Comparison of ENCODE assay signal across 11 cellular contexts in the genomic region with DNA sequence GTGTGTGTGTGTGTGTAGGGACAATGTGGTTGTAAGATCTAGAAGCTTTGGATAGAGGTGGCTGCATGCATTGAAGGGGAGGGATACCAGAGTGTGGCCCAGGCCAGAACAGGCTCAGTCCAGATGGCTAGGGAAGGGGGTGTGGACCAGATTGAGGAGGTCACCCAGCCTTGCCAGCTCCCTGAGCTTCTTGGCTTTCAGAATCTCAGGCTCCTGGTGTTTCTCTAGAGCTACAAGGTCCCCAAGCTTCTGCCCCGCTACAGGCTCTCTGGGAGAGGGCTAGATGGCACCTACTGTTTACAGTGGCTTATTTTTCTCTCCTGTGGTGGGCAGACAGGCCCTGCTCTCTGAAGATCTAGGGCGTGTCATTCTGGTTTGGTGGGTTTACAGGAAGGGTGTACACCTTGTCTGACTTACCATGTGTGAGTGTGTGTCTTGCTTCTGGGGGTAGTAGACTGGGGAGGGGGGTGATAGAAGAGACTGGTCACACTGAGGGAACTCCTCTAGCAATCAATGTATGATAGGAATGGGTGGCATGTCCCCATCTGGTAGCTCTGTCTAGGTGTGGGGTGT. TPM values are rescaled to one million over a fixed set of nuclear protein-coding genes. Genes with fewer than 3 reads are reported as not detected.
A peak's percentile ranks its signal among the peaks of the same experiment; 100 is the strongest.
DNase-seq lines count a peak whose midpoint lies in the region; TF ChIP-seq lines count a peak whose summit lies in the region.
"Had no signal": no experiment of that assay in that cellular context is flagged by ENCODE, and none has a peak within 500 bp of the region (broad histone marks: within the 10 kb centered on the region; RNA-seq: fewer than 3 reads in every experiment).

No MANE protein-coding gene starts in this region.

- TF ChIP-seq EP300 in esophagus muscularis mucosa (IDR thresholded peaks at IDR 0.05) = no peak

- TF ChIP-seq CTCF in PC-9 (conservative IDR thresholded peaks at IDR 0.05) = no peak
- TF ChIP-seq CTCF in esophagus muscularis mucosa (IDR thresholded peaks at IDR 0.05) = no peak
- TF ChIP-seq CTCF in HFFc6 (IDR thresholded peaks at IDR 0.05) = no peak

- H3K27me3 Mint-ChIP-seq in HFFc6 (ENCODE audit: insufficient read depth) = no peaks in the 10 kb centered on the region; the same call in none of the 2 replicates

- H3K9me3 ChIP-seq in PC-9 (ENCODE audit: insufficient read depth, low read depth) = no peaks in the 10 kb centered on the region
- no peaks in the 10 kb centered on the region for H3K9me3 ChIP-seq in esophagus muscularis mucosa

- H3K4me1 Mint-ChIP-seq in HFFc6 (ENCODE audit: low read depth) = peaks cover 5% of the 10 kb centered on the region

- H3K27ac Mint-ChIP-seq in HFFc6 = no peak overlapping the region

- H3K27ac ChIP-seq in PC-9 (peak overlapping the region; percentile 76), esophagus muscularis mucosa (replicated peaks in 1 of 4) (peak overlapping the region; percentile 94 to 98 (median 96)), rectal smooth muscle tissue (ENCODE audit: low read depth, low read length) (no peak overlapping the region)

- peak overlapping the region; percentile 89 for H3K4me2 ChIP-seq in PC-9

- POLR2A ChIA-PET in PC-9 (lab: Charles Lee; ENCODE audit: unreplicated experiment) = interaction anchor here (0.7 kb wide), 1 partner anchor 160 kb away, joined by 3 read pairs; no protein-coding TSS in a partner anchor

- H3K4me3 Mint-ChIP-seq in HFFc6 = no peak overlapping the region

- H3K4me1 ChIP-seq in PC-9 (replicated peaks; ENCODE audit: insufficient read depth) (peaks cover 92% of the 10 kb centered on the region), esophagus muscularis mucosa (peaks cover 83 to 93% (median 86%) of the 10 kb centered on the region in 4 donors), rectal smooth muscle tissue (ENCODE audit: control insufficient read depth, insufficient read depth, low read length) (peaks cover 32% of the 10 kb centered on the region)

- no TSS peak for BruUV-seq in PC-9 (replicated peaks; lab: Mats Ljungman, UMichigan)

- no peak for TF ChIP-seq POLR2A in esophagus muscularis mucosa (IDR thresholded peaks at IDR 0.05; ENCODE audit: low read depth)

- peaks cover 61% of the 10 kb centered on the region for H3F3A ChIP-seq in PC-9 (ENCODE audit: insufficient read depth, low read depth)

- no peaks in the 10 kb centered on the region for H3K79me2 ChIP-seq in PC-9 (ENCODE audit: low read depth)

- no peaks in the 10 kb centered on the region for H3K36me3 Mint-ChIP-seq in HFFc6 (ENCODE audit: low read depth)

- 63% methylated on average over 2 of the region's 2 CpGs for WGBS in esophagus muscularis mucosa

- no peaks in the 10 kb centered on the region for H3K9me3 Mint-ChIP-seq in HFFc6

- H3K4me3 ChIP-seq in PC-9 (peak overlapping the region; percentile 60), esophagus muscularis mucosa (peak overlapping the region; percentile 55 to 69 (median 56)), rectal smooth muscle tissue (ENCODE audit: low read length) (peak overlapping the region; percentile 69)

- H4K20me1 ChIP-seq in PC-9 (ENCODE audit: insufficient read depth) = no peaks in the 10 kb centered on the region

- in situ Hi-C loops in G401 (cut with HindIII; ENCODE audit: low sequenced_read_pairs) = loop anchor here (25.0 kb wide), 1 partner anchor 248 kb away; a partner anchor contains a TSS

- intact Hi-C loops in PC-9 (cut with micrococcal nuclease; ENCODE audit: unreplicated experiment) = loop anchor here (2.0 to 10.0 kb wide), 3 partner anchors 31 to 285 kb away; a partner anchor contains a TSS
- intact Hi-C loops in esophagus muscularis mucosa (cut with DNase I) = loop anchor here (10.0 kb wide), 1 partner anchor 105 kb away; a partner anchor contains a TSS

- peak; percentile 89 for DNase-seq in G401 (ENCODE audit: low spot score)
- no peak for DNase-seq in PC-9
- no peak for DNase-seq in esophagus muscularis mucosa (ENCODE audit: extremely low spot score)
- DNase-seq in HT-29 (ENCODE audit: low spot score) = no peak
- no peak for DNase-seq in middle frontal gyrus (ENCODE audit: extremely low spot score, low spot score)
- no peak for DNase-seq in HFFc6
- no peak for DNase-seq in NCI-H82 treated with DMSO at 0.1 percent for 48 hours (lab: John Stamatoyannopoulos, UW; ENCODE audit: unreplicated experiment)
- DNase-seq: DMS79 treated with DMSO at 0.1 percent for 48 hours, NCI-H2029 treated with DMSO at 0.1 percent for 48 hours had no signal

- no peak overlapping the region for H3K9ac ChIP-seq in rectal smooth muscle tissue (ENCODE audit: low read length)

- CTCF ChIA-PET in PC-9 (lab: Charles Lee) = interaction anchor here (0.6 kb wide), 1 partner anchor 21 kb away, joined by 3 read pairs; no protein-coding TSS in a partner anchor

- H3K27me3 ChIP-seq in PC-9 (ENCODE audit: insufficient read depth, low read depth) (no peaks in the 10 kb centered on the region), esophagus muscularis mucosa (no peaks in the 10 kb centered on the region), rectal smooth muscle tissue (ENCODE audit: control insufficient read depth, insufficient read depth, low read length) (no peaks in the 10 kb centered on the region)

- H3K36me3 ChIP-seq in PC-9 (ENCODE audit: low read depth) (no peaks in the 10 kb centered on the region), esophagus muscularis mucosa (no peaks in the 10 kb centered on the region), rectal smooth muscle tissue (ENCODE audit: control insufficient read depth, insufficient read depth, low read length) (no peaks in the 10 kb centered on the region)

- no peak overlapping the region for H2AFZ ChIP-seq in PC-9

- H3K9me2 ChIP-seq in PC-9 (ENCODE audit: insufficient read depth) = no peaks in the 10 kb centered on the region

RNA-seq across cellular contexts. Expression of a gene that starts 1.0 kb away (rescaled TPM):
- 9.5 and 11.8 TPM in 2 replicates for total RNA-seq in G401 (2014; rRNA removed; shearing (Covaris generic))
- 21.5 and 21.8 TPM in 2 replicates for total RNA-seq in PC-9 (2021)
- 10 to 100 TPM; 26.2 to 53.5 (median 52.2) TPM for total RNA-seq in esophagus muscularis mucosa
- 40.0 and 44.5 TPM in 2 replicates for total RNA-seq in HT-29 (2014; rRNA removed; shearing (Covaris generic))
- 10 to 100 TPM; 27.1 to 32.2 (median 28.8) TPM for total RNA-seq in HFFc6 (2021; fragmentation: NEBNext Ultra II Directional; extraction: Animal tissue kit (Norgen Biotek cat#: 25700))

RNA-seq across cellular contexts. Expression of a gene that starts 22.3 kb away (rescaled TPM):
- total RNA-seq in G401 (2014; rRNA removed; shearing (Covaris generic)) = 34.1 and 53.5 TPM in 2 replicates
- 37.8 and 44.9 TPM in 2 replicates for total RNA-seq in PC-9 (2021)
- under 1 TPM; 0.32 to 0.83 (median 0.44) TPM for total RNA-seq in esophagus muscularis mucosa
- 36.2 and 39.8 TPM in 2 replicates for total RNA-seq in HT-29 (2014; rRNA removed; shearing (Covaris generic))
- total RNA-seq in HFFc6 (2021; fragmentation: NEBNext Ultra II Directional; extraction: Animal tissue kit (Norgen Biotek cat#: 25700)) = 10 to 100 TPM; 16.9 to 36.0 (median 31.5) TPM

RNA-seq across cellular contexts. Expression of a gene that starts 54.5 kb away (rescaled TPM):
- total RNA-seq in G401 (2014; rRNA removed; shearing (Covaris generic)) = not detected in 2 replicates
- not detected in 2 replicates for total RNA-seq in PC-9 (2021)
- total RNA-seq in esophagus muscularis mucosa = under 1 TPM in 2 of 4 donors, not detected in 2; 0.40 to 0.50 TPM
- total RNA-seq in HT-29 (2014; rRNA removed; shearing (Covaris generic)) = not detected in 2 replicates
- 1 to 10 TPM in 2 of 6 experiments, under 1 TPM in 4; 0.36 to 1.4 (median 0.81) TPM for total RNA-seq in HFFc6 (2021; fragmentation: NEBNext Ultra II Directional; extraction: Animal tissue kit (Norgen Biotek cat#: 25700))
- total RNA-seq: T-helper 1 cell treated with Interleukin-12 subunit alpha and Interleukin-12 subunit beta and Interleukin-4 antibody, amounts not matched to agents 30 ng/mL and 1 ng/mL, for 36 hours had no signal

Comparison
In these comparisons a context has a peak if more than half of its experiments do, and no peak if none do; other contexts are left out.
1. RNA of a gene that starts 22.3 kb away (total RNA-seq): 34.1 to 53.5 TPM in G401, 37.8 to 44.9 TPM in PC-9, 36.2 to 39.8 TPM in HT-29 and 16.9 to 36.0 TPM in HFFc6; 0.32 to 0.83 TPM in esophagus muscularis mucosa; every median in the first group is over 4 times any median in the second.
2. Peak in every context shown above with its lines, with median percentiles within 50 percentile points of each other: H3K4me3 ChIP-seq.